9 cellular contexts compared by ENCODE assay signal in the genomic region with DNA sequence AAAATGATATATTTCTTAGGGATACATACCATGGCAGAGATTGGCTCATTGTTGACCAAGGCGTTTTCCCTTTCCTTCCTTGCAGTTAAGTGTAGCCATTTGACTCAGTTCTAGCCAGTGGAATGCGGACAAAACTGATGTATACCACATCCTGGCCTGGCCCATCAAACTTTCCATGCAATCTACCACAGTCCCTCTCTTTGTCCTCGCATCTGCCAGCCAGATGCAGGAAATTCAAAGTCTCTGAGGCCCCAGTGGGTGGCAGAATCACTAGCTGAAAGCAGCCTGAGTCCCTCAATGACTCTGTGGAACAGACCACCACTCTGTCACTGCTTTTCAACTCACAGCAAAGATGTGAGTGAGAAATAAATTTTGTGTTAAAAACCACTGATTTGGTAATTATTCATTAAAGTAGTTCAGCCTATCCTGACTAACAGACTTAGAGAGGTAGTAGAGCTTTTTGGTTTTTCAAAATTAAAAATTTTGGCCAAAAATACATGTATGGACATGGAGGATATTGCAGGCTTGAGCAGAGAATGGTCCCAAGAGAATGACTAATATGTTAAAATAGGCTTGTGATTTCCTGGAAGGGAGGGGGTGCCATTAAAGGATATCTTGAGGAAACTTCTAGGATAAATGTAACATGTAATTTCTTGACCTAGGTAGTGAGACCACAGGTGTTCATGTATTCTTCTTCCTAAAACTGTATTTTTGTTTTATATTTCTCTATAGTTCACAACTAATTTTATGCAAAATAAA. TPM values are rescaled to one million over a fixed set of nuclear protein-coding genes. Genes with fewer than 3 reads are reported as not detected.
A peak's percentile ranks its signal among the peaks of the same experiment; 100 is the strongest.
DNase-seq lines count a peak whose midpoint lies in the region; ATAC-seq, FAIRE-seq and TF ChIP-seq lines count a peak whose summit lies in the region.
"Had no signal": no experiment of that assay in that cellular context is flagged by ENCODE, and none has a peak within 500 bp of the region (broad histone marks: within the 10 kb centered on the region; RNA-seq: fewer than 3 reads in every experiment).

No MANE protein-coding gene starts in this region.

- H3K9ac ChIP-seq in K562 (ENCODE audit: insufficient read depth in 1 of 2, low read depth in 2 of 2, low read length in 2 of 2) = no peak overlapping the region

- H3K27ac Mint-ChIP-seq in activated CD4-positive, alpha-beta T cell treated with anti-CD3 and anti-CD28 coated beads, Interleukin-2, amount 10 ng/mL, durations not matched to agents 24 days and 14 days = peak overlapping the region; percentile 90

- peak; percentile 67 for DNase-seq in activated CD4-positive, alpha-beta T cell treated with anti-CD3 and anti-CD28 coated beads, Interleukin-2, amount 10 ng/mL, durations not matched to agents 24 days and 14 days
- DNase-seq in activated CD4-positive, alpha-beta T cell treated with anti-CD3 and anti-CD28 coated beads, Interleukin-2, amount 50 U/mL, for 4 hours = no peak
- DNase-seq in K562 (ENCODE audit: extremely low read depth in 1 of 4, low spot score in 3 of 4) (no peak), hippocampal formation (lab: John Stamatoyannopoulos, UW) (no peak), frontal cortex (ENCODE audit: low spot score in 2 of 2) (no peak), GM20000 (ENCODE audit: low spot score) (no peak)
- DNase-seq in stimulated activated CD4-positive, alpha-beta T cell treated with anti-CD3 and anti-CD28 coated beads, Interleukin-2, amount 100 ng/mL, for 24 hours = peak; percentile 23 to 42

- H3K9me1 ChIP-seq in K562 (ENCODE audit: control insufficient read depth, insufficient read depth, low read length) = no peaks in the 10 kb centered on the region

- peaks cover 4% of the 10 kb centered on the region for H3K9me3 Mint-ChIP-seq in activated CD4-positive, alpha-beta T cell treated with anti-CD3 and anti-CD28 coated beads, Interleukin-2, amount 10 ng/mL, durations not matched to agents 24 days and 14 days

- TF ChIP-seq CTCF in K562 (IDR thresholded peaks at IDR 0.05 in 2 of 3, conservative IDR thresholded peaks at IDR 0.05 in 1 of 3; ENCODE audit: insufficient read depth in 2 of 3, low read depth in 1 of 3, low read length in 3 of 3) (no peak), GM20000 (IDR thresholded peaks at IDR 0.05; ENCODE audit: extremely low read depth, missing control alignments) (no peak)

- H3K36me3 Mint-ChIP-seq in activated CD4-positive, alpha-beta T cell treated with anti-CD3 and anti-CD28 coated beads, Interleukin-2, amount 10 ng/mL, durations not matched to agents 24 days and 14 days (ENCODE audit: low read depth) = peaks cover 32% of the 10 kb centered on the region

- no peak overlapping the region for H3K4me3 ChIP-seq in K562

- peaks cover 4% of the 10 kb centered on the region; the same call in 2 of the 3 replicates for H3K79me2 ChIP-seq in K562 (ENCODE audit: control insufficient read depth, insufficient read depth, low read length)

- H4K20me1 ChIP-seq in K562 (replicated peaks; ENCODE audit: control insufficient read depth, insufficient read depth, low read length) = 0 out of 2 replicates have a peak, but pooled peaks cover 3% of the 10 kb centered on the region

- H3K27me3 Mint-ChIP-seq in activated CD4-positive, alpha-beta T cell treated with anti-CD3 and anti-CD28 coated beads, Interleukin-2, amount 10 ng/mL, durations not matched to agents 24 days and 14 days = no peaks in the 10 kb centered on the region

- POLR2A ChIA-PET in K562 (lab: Yijun Ruan, JAX) = interaction anchor here (0.6 to 2.4 kb wide), 4 partner anchors 10 to 177 kb away, joined by 3 to 10 read pairs (median 6); a partner anchor contains a TSS

- no peak overlapping the region for H2AFZ ChIP-seq in K562 (ENCODE audit: low read depth, low read length)

- TF ChIP-seq EP300 in K562 (IDR thresholded peaks at IDR 0.05; ENCODE audit: low read length) = no peak

- no peak overlapping the region for H3K4me2 ChIP-seq in K562 (ENCODE audit: insufficient read depth, low read length)

- no peak overlapping the region for H3K27ac ChIP-seq in K562 (ENCODE audit: extremely low read depth, low read depth, low read length)
- H3K27ac ChIP-seq: C4-2B had no signal

- BruUV-seq in K562 (replicated peaks; lab: Mats Ljungman, UMichigan) = no TSS peak

- H3K4me1 ChIP-seq in K562 (replicated peaks in 1 of 2; ENCODE audit: control insufficient read depth in 2 of 2, insufficient read depth in 2 of 2, low read length in 2 of 2) = no peaks in the 10 kb centered on the region; a peak in 1 of 5 replicates

- CTCF ChIA-PET in K562 (lab: Yijun Ruan, JAX; ENCODE audit: low intra/inter-chr PET ratio) = no interaction called here

- peaks cover 24% of the 10 kb centered on the region; the same call in 2 of the 3 replicates for H3K36me3 ChIP-seq in K562 (ENCODE audit: control insufficient read depth, insufficient read depth, low read length)

- FAIRE-seq in K562 (lab: Jason Lieb, UNC) (no peak), frontal cortex (lab: Jason Lieb, UNC) (no peak)

- in situ Hi-C loops in K562 (cut with MboI) = no loop called here

- H3K4me1 Mint-ChIP-seq in activated CD4-positive, alpha-beta T cell treated with anti-CD3 and anti-CD28 coated beads, Interleukin-2, amount 10 ng/mL, durations not matched to agents 24 days and 14 days = peaks cover 23% of the 10 kb centered on the region

- TF ChIP-seq POLR2A in K562 (conservative IDR thresholded peaks at IDR 0.05) = no peak

- H3K27me3 ChIP-seq in K562 (ENCODE audit: control insufficient read depth in 2 of 2, insufficient read depth in 2 of 2, low read length in 2 of 2) = no peaks in the 10 kb centered on the region

- no peak for TF ChIP-seq RAD21 in K562 (CRISPR knock-in tag; conservative IDR thresholded peaks at IDR 0.05 in 1 of 2, IDR thresholded peaks at IDR 0.05 in 1 of 2)

- no peaks in the 10 kb centered on the region for H3K9me3 ChIP-seq in K562 (replicated peaks; ENCODE audit: control insufficient read depth, insufficient read depth, low read depth, low read length)

- intact Hi-C loops in activated CD4-positive, alpha-beta T cell treated with anti-CD3 and anti-CD28 coated beads, Interleukin-2, amount 10 ng/mL, durations not matched to agents 24 days and 14 days (cut with micrococcal nuclease) = loop anchor here (1.0 kb wide), 1 partner anchor 11 kb away; a partner anchor contains a TSS
- intact Hi-C loops in K562 (cut with micrococcal nuclease) = no loop called here

- 54% methylated on average over 3 of the region's 3 CpGs for WGBS in K562 (ENCODE audit: insufficient coverage, low coverage, missing lambda C conversion rate)

- ATAC-seq in HG03442 (IDR thresholded peaks at IDR 0.05; ENCODE audit: unreplicated experiment) (peak; percentile 54), K562 (peak; percentile 21; the same call in 2 of the 3 replicates)

- peak overlapping the region; percentile 58 for H3K4me3 Mint-ChIP-seq in activated CD4-positive, alpha-beta T cell treated with anti-CD3 and anti-CD28 coated beads, Interleukin-2, amount 10 ng/mL, durations not matched to agents 24 days and 14 days

TF ChIP-seq in K562, 482 proteins besides CTCF, POLR2A, EP300 and RAD21 (continues in another document):
- TF ChIP-seq BRD4 (IDR thresholded peaks at IDR 0.05) (no peak), PTRF (tag; IDR thresholded peaks at IDR 0.05) (no peak), SRSF7 (optimal IDR thresholded peaks at IDR 0.05; ENCODE audit: low read depth, low read length) (no peak), SIRT6 (IDR thresholded peaks at IDR 0.05; ENCODE audit: low read depth, low read length) (no peak), DMBX1 (CRISPR knock-in tag; IDR thresholded peaks at IDR 0.05; ENCODE audit: borderline replicate concordance) (no peak), SREBF2 (CRISPR knock-in tag; IDR thresholded peaks at IDR 0.05) (no peak), ZFP36 (IDR thresholded peaks at IDR 0.05; ENCODE audit: low read depth, low read length, partially characterized antibody) (no peak), RBM15 (IDR thresholded peaks at IDR 0.05; ENCODE audit: insufficient read depth, low read length) (no peak), YY1 (IDR thresholded peaks at IDR 0.05; ENCODE audit: borderline replicate concordance in 1 of 3, control insufficient read depth in 1 of 3, extremely low read depth in 1 of 3, insufficient read depth in 3 of 3, insufficient read length in 1 of 3, insufficient replicate concordance in 2 of 3, low read depth in 1 of 3, low read length in 2 of 3) (no peak)
- TF ChIP-seq, protein P1, sequence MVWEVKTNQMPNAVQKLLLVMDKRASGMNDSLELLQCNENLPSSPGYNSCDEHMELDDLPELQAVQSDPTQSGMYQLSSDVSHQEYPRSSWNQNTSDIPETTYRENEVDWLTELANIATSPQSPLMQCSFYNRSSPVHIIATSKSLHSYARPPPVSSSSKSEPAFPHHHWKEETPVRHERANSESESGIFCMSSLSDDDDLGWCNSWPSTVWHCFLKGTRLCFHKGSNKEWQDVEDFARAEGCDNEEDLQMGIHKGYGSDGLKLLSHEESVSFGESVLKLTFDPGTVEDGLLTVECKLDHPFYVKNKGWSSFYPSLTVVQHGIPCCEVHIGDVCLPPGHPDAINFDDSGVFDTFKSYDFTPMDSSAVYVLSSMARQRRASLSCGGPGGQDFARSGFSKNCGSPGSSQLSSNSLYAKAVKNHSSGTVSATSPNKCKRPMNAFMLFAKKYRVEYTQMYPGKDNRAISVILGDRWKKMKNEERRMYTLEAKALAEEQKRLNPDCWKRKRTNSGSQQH (CRISPR knock-in tag; IDR thresholded peaks at IDR 0.05) = no peak

RNA-seq across cellular contexts. Expression of a gene that starts 10.9 kb away (rescaled TPM):
- 22.5 and 23.3 TPM in 2 replicates for total RNA-seq in activated CD4-positive, alpha-beta T cell treated with anti-CD3 and anti-CD28 coated beads, Interleukin-2, amount 10 ng/mL, durations not matched to agents 24 days and 14 days
- total RNA-seq in K562 (2011; cell fraction: chromatin; rRNA removed; ENCODE audit: low replicate concordance) = 55.1 and 138 TPM in 2 replicates
- 36.5 and 52.5 TPM in 2 replicates for total RNA-seq in K562 (2011; cell fraction: nucleolus; rRNA removed)
- total RNA-seq in K562 (2011; cell fraction: nucleoplasm; rRNA removed) = 96.8 and 146 TPM in 2 replicates
- 44.9 and 53.9 TPM in 2 replicates for total RNA-seq in K562 (2014; rRNA removed)
- 46.2 and 55.4 TPM in 2 replicates for total RNA-seq in K562 (2014; rRNA removed; fragmentation: Illumina TruSeq; extraction: Trizol)
- total RNA-seq in K562 (2015; rRNA removed; fragmentation: Illumina TruSeq; extraction: Trizol) = 46.0 and 49.4 TPM in 2 replicates
- total RNA-seq in K562 (2021) = 41.6 and 46.6 TPM in 2 replicates
- 24.4 and 37.0 TPM in 2 replicates for polyA plus RNA-seq in K562 (2011; rRNA removed)
- 13.0 and 14.1 TPM in 2 replicates for polyA plus RNA-seq in K562 (2011; cell fraction: cytosol; rRNA removed)
- polyA plus RNA-seq in K562 (2011; cell fraction: nucleus; rRNA removed) = 26.0 and 26.4 TPM in 2 replicates
- polyA plus RNA-seq in K562 (2012) = 31.2 and 44.6 TPM in 2 replicates
- 38.4 and 42.7 TPM in 2 replicates for polyA plus RNA-seq in K562 (2014; fragmentation: Illumina TruSeq; extraction: Trizol)
- 10 to 100 TPM in 1 of 2 experiments, 1 to 10 TPM in 1; 9.9 to 11.2 TPM for polyA plus RNA-seq in K562 (2014; fragmentation: Nextera tagmentation; extraction: Ambion mirVana)
- polyA plus RNA-seq in K562 (2014; rRNA removed) = 40.7 and 46.6 TPM in 2 replicates
- 50.0 and 53.0 TPM in 2 replicates for polyA minus RNA-seq in K562 (2011; rRNA and poly(A)+ RNA removed)
- polyA minus RNA-seq in K562 (2011; cell fraction: cytosol; rRNA and poly(A)+ RNA removed) = 15.2 and 17.1 TPM in 2 replicates
- polyA minus RNA-seq in K562 (2011; cell fraction: nucleus; rRNA and poly(A)+ RNA removed) = 58.3 and 84.4 TPM in 2 replicates
- total RNA-seq in frontal cortex = 55.4 TPM

Comparison
In these comparisons a context has a peak if more than half of its experiments do, and no peak if none do; other contexts are left out.
1. DNase-seq: peak in activated CD4-positive, alpha-beta T cell treated with anti-CD3 and anti-CD28 coated beads, Interleukin-2, amount 10 ng/mL, durations not matched to agents 24 days and 14 days (single experiment) and stimulated activated CD4-positive, alpha-beta T cell treated with anti-CD3 and anti-CD28 coated beads, Interleukin-2, amount 100 ng/mL, for 24 hours (2 of 2); none in activated CD4-positive, alpha-beta T cell treated with anti-CD3 and anti-CD28 coated beads, Interleukin-2, amount 50 U/mL, for 4 hours (0 of 2), K562 (0 of 4), hippocampal formation (0 of 2), frontal cortex (0 of 2) and GM20000 (single experiment).